In genomic region chr1:20660363-20661234, GRCh38 we compare ENCODE assay signal across 8 cellular contexts. TPM values are rescaled to one million over a fixed set of nuclear protein-coding genes. Genes with fewer than 3 reads are reported as not detected.
DNase-seq lines count a peak whose midpoint lies in the region; ATAC-seq and TF ChIP-seq lines count a peak whose summit lies in the region.

No MANE protein-coding gene starts in this region.

- in situ Hi-C loops in brain microvascular endothelial cell (cut with HindIII; ENCODE audit: low pct_ligation_motif_present, low sequenced_read_pairs), result no loop called here

- H3K4me3 ChIP-seq in Karpas-422 (ENCODE audit: low read length) (peak overlapping the region; percentile 92), brain microvascular endothelial cell (ENCODE audit: low read depth, low read length) (peak overlapping the region; percentile 92), lower lobe of right lung (peak overlapping the region; percentile 99)

- peak overlapping the region; percentile 96 for H3K9ac ChIP-seq in Karpas-422 (ENCODE audit: low read length)

- H4K20me1 ChIP-seq in Karpas-422 (ENCODE audit: insufficient read depth, low read depth, low read length), result peaks cover 19% of the 10 kb centered on the region

- intact Hi-C loops in lower lobe of right lung (cut with DNase I), result no loop called here

- TF ChIP-seq CTCF in brain microvascular endothelial cell (IDR thresholded peaks at IDR 0.05; ENCODE audit: low read depth, low read length, missing control alignments), result no peak
- no peak for TF ChIP-seq CTCF in lower lobe of right lung (IDR thresholded peaks at IDR 0.05)
- no peak for TF ChIP-seq CTCF in type B pancreatic cell (conservative IDR thresholded peaks at IDR 0.05)

- DNase-seq in NOMO-1 treated with DMSO at 0.1 percent for 48 hours (lab: John Stamatoyannopoulos, UW; ENCODE audit: unreplicated experiment), result peak; percentile 19
- no peak for DNase-seq in NOMO-1 treated with dmso at 0.1 percent for 144 hours (lab: John Stamatoyannopoulos, UW; ENCODE audit: unreplicated experiment)
- peak; percentile 56 for DNase-seq in Karpas-422
- DNase-seq in brain microvascular endothelial cell, result no peak
- no peak for DNase-seq in lower lobe of right lung
- DNase-seq in type B pancreatic cell (ENCODE audit: extremely low spot score, unreplicated experiment), result no peak
- no peak for DNase-seq in inferior parietal cortex (ENCODE audit: extremely low spot score)

- peak overlapping the region; percentile 89 for H3K27ac Mint-ChIP-seq in type B pancreatic cell

- H3K36me3 Mint-ChIP-seq in type B pancreatic cell, result no peaks in the 10 kb centered on the region

- H3K4me1 Mint-ChIP-seq in type B pancreatic cell (ENCODE audit: unreplicated experiment), result peaks cover 16% of the 10 kb centered on the region

- no peaks in the 10 kb centered on the region for H3K27me3 Mint-ChIP-seq in type B pancreatic cell

- H3K9me2 ChIP-seq in Karpas-422 (replicated peaks; ENCODE audit: insufficient read depth, low read length), result no peaks in the 10 kb centered on the region

- peak overlapping the region; percentile 67; the same call in 1 of the 2 replicates for H2AFZ ChIP-seq in Karpas-422 (ENCODE audit: low read length)

- ATAC-seq in lower lobe of right lung (peak in 1 of 2 donors; percentile 3), HG02623 (IDR thresholded peaks at IDR 0.05; ENCODE audit: unreplicated experiment) (no peak)

- no peaks in the 10 kb centered on the region for H3K9me3 Mint-ChIP-seq in type B pancreatic cell

- H3K9me3 ChIP-seq in Karpas-422 (ENCODE audit: low read length), result no peaks in the 10 kb centered on the region
- no peaks in the 10 kb centered on the region for H3K9me3 ChIP-seq in lower lobe of right lung

- H3K27me3 ChIP-seq in Karpas-422 (ENCODE audit: low read length), result no peaks in the 10 kb centered on the region
- no peaks in the 10 kb centered on the region for H3K27me3 ChIP-seq in brain microvascular endothelial cell (replicated peaks)
- H3K27me3 ChIP-seq in lower lobe of right lung (ENCODE audit: low read depth), result no peaks in the 10 kb centered on the region

- peaks cover 57% of the 10 kb centered on the region for H3K79me2 ChIP-seq in Karpas-422 (ENCODE audit: low read length)

- H3K27ac ChIP-seq in Karpas-422 (ENCODE audit: low read length) (peak overlapping the region; percentile 33; the same call in 1 of the 2 replicates), brain microvascular endothelial cell (peak overlapping the region; percentile 13), lower lobe of right lung (peak overlapping the region; percentile 89)

- peak overlapping the region; percentile 99 for H3K4me3 Mint-ChIP-seq in type B pancreatic cell

- H3K4me1 ChIP-seq in Karpas-422 (ENCODE audit: low read length) (peaks cover 21% of the 10 kb centered on the region), lower lobe of right lung (peaks cover 19% of the 10 kb centered on the region)

- H3K4me2 ChIP-seq in Karpas-422 (ENCODE audit: low read depth, low read length, poor library complexity, severe bottlenecking), result peak overlapping the region; percentile 93

- H3K36me3 ChIP-seq in Karpas-422 (ENCODE audit: insufficient read depth, low read length) (peaks cover 19% of the 10 kb centered on the region; the same call in 1 of the 2 replicates), brain microvascular endothelial cell (replicated peaks) (peaks cover 13% of the 10 kb centered on the region), lower lobe of right lung (peaks cover 35% of the 10 kb centered on the region)

RNA-seq across cellular contexts. Expression of gene DDOST, which starts 0.6 kb away (rescaled TPM):
- total RNA-seq in Karpas-422 (2014; rRNA removed; shearing (Covaris generic); ENCODE audit: low replicate concordance), result 141 and 161 TPM in 2 replicates
- total RNA-seq in lower lobe of right lung, result 148 TPM
- total RNA-seq in type B pancreatic cell (ENCODE audit: low replicate concordance), result 254 and 259 TPM in 2 replicates

RNA-seq across cellular contexts. Expression of gene PINK1, which starts 27.3 kb away (rescaled TPM):
- total RNA-seq in Karpas-422 (2014; rRNA removed; shearing (Covaris generic); ENCODE audit: low replicate concordance), result 4.0 and 8.5 TPM in 2 replicates
- total RNA-seq in lower lobe of right lung (57.2 TPM), type B pancreatic cell (ENCODE audit: low replicate concordance) (33.8 and 37.0 TPM in 2 replicates)

RNA-seq across cellular contexts. Expression of gene KIF17, which starts 57.2 kb away (rescaled TPM):
- total RNA-seq in Karpas-422 (2014; rRNA removed; shearing (Covaris generic); ENCODE audit: low replicate concordance), result not detected in 2 replicates
- total RNA-seq in lower lobe of right lung, result 8.4 TPM
- total RNA-seq in type B pancreatic cell (ENCODE audit: low replicate concordance), result 0.69 and 2.1 TPM in 2 replicates

Comparison
In these comparisons a context has a peak if more than half of its experiments do, and no peak if none do; other contexts are left out.
1. DNase-seq: peak in NOMO-1 treated with DMSO at 0.1 percent for 48 hours (single experiment) and Karpas-422 (single experiment); none in NOMO-1 treated with dmso at 0.1 percent for 144 hours (single experiment), brain microvascular endothelial cell (single experiment), lower lobe of right lung (single experiment), type B pancreatic cell (single experiment) and inferior parietal cortex (single experiment).
2. H3K27ac ChIP-seq: peak in every context shown above with its lines; median percentile 89 in lower lobe of right lung; 33 in Karpas-422; 13 in brain microvascular endothelial cell.
3. Peak in every context shown above with its lines, with median percentiles within 50 percentile points of each other: H3K4me3 ChIP-seq.